ENCODE assay signal across 1 cellular context in the genomic region with DNA sequence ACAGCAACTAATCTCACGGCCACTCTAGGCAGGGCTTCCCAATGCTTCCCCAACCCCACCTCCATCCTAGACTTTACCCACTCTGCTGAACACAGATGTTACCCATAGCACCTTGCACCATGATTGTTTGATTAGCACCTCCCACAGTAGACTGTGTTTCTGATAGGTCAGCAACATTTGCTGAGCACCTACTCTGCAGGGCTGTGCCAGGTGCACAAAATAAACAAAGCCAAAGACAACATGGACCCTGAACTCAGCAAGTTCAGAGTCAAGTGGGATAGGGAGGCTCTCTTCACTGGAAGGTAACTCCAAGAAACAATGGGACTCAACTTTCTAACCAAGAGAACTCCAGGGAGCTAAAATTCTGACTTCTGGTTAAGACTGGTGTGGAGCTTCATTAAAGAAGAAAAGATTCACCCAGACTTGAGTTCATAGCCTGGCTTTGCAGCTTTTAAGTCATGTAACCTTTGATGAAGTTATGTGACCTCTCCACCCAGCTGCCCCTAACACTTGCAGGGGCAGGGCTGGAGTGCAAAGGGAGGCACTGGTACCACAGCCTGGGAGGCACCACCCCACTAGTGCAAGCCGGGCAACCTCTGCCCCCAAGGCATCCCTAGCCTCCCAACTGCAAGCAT.
A peak's percentile ranks its signal among the peaks of the same experiment; 100 is the strongest.
TF ChIP-seq lines count a peak whose summit lies in the region.

No MANE protein-coding gene starts in this region.

TF ChIP-seq in HepG2, 621 proteins besides CTCF, POLR2A, EP300 and RAD21 (continued from another document and continues in another):
- TF ChIP-seq ZNF362 (CRISPR knock-in tag; IDR thresholded peaks at IDR 0.05; ENCODE audit: borderline replicate concordance) (peak; percentile 58; the same call in 1 of the 2 replicates), XRCC5 (optimal IDR thresholded peaks at IDR 0.05; ENCODE audit: low read length) (no peak), ZNF644 (CRISPR knock-in tag; IDR thresholded peaks at IDR 0.05; ENCODE audit: low read depth) (peak; percentile 97), ZNF441 (CRISPR knock-in tag; IDR thresholded peaks at IDR 0.05; ENCODE audit: borderline replicate concordance) (peak; percentile 70; the same call in 1 of the 2 replicates), ZSCAN31 (CRISPR knock-in tag; IDR thresholded peaks at IDR 0.05; ENCODE audit: low read depth) (peak; percentile 86; the same call in 1 of the 2 replicates), SP5 (CRISPR knock-in tag; IDR thresholded peaks at IDR 0.05; ENCODE audit: borderline replicate concordance, low read depth) (peak; percentile 81), ZNF281 (CRISPR knock-in tag; IDR thresholded peaks at IDR 0.05; ENCODE audit: borderline replicate concordance) (peak; percentile 69; the same call in 1 of the 2 replicates), ZBTB20 (CRISPR knock-in tag; IDR thresholded peaks at IDR 0.05; ENCODE audit: borderline replicate concordance, low read depth) (peak; percentile 64; the same call in 1 of the 2 replicates), GMEB2 (CRISPR knock-in tag; IDR thresholded peaks at IDR 0.05; ENCODE audit: low read depth) (no peak), TARDBP (CRISPR knock-in tag; IDR thresholded peaks at IDR 0.05) (peak; percentile 87), KLF15 (CRISPR knock-in tag; IDR thresholded peaks at IDR 0.05; ENCODE audit: borderline replicate concordance) (peak; percentile 95; the same call in 1 of the 2 replicates), DPF2 (CRISPR knock-in tag; IDR thresholded peaks at IDR 0.05; ENCODE audit: borderline replicate concordance, low read depth) (peak; percentile 83), ZNF615 (CRISPR knock-in tag; IDR thresholded peaks at IDR 0.05; ENCODE audit: borderline replicate concordance) (peak; percentile 43; the same call in 1 of the 2 replicates), THAP9 (CRISPR knock-in tag; IDR thresholded peaks at IDR 0.05; ENCODE audit: borderline replicate concordance) (no peak), PTBP1 (IDR thresholded peaks at IDR 0.05; ENCODE audit: low read depth, low read length, poor library complexity, severe bottlenecking) (no peak), MAZ (IDR thresholded peaks at IDR 0.05; ENCODE audit: borderline replicate concordance, low read depth, low read length) (no peak), MAZ (CRISPR knock-in tag; IDR thresholded peaks at IDR 0.05; ENCODE audit: low read depth) (peak; percentile 75; the same call in 1 of the 2 replicates), SIX4 (CRISPR knock-in tag; IDR thresholded peaks at IDR 0.05) (peak; percentile 31; the same call in 1 of the 2 replicates), ZNF136 (CRISPR knock-in tag; IDR thresholded peaks at IDR 0.05; ENCODE audit: low read depth) (no peak), BRD4 (CRISPR knock-in tag; IDR thresholded peaks at IDR 0.05) (no peak), EHMT2 (IDR thresholded peaks at IDR 0.05; ENCODE audit: borderline replicate concordance, low read depth, low read length) (peak; percentile 60; the same call in 1 of the 2 replicates), ZBTB43 (CRISPR knock-in tag; conservative IDR thresholded peaks at IDR 0.05) (peak; percentile 78; the same call in 1 of the 2 replicates), RXRB (CRISPR knock-in tag; IDR thresholded peaks at IDR 0.05; ENCODE audit: borderline replicate concordance) (peak; percentile 90), MTF2 (CRISPR knock-in tag; IDR thresholded peaks at IDR 0.05; ENCODE audit: borderline replicate concordance) (0 out of 2 replicates have a peak, but pooled peaks have one; percentile 55), KDM1A (CRISPR knock-in tag; IDR thresholded peaks at IDR 0.05) (peak; percentile 62; the same call in 1 of the 2 replicates), MBD4 (IDR thresholded peaks at IDR 0.05; ENCODE audit: borderline replicate concordance, low read length) (peak; percentile 38; the same call in 1 of the 2 replicates), YY1 (IDR thresholded peaks at IDR 0.05; ENCODE audit: insufficient read depth, insufficient replicate concordance, low read depth, low read length) (peak; percentile 25), ZSCAN9 (CRISPR knock-in tag; IDR thresholded peaks at IDR 0.05; ENCODE audit: borderline replicate concordance) (peak; percentile 71; the same call in 1 of the 2 replicates), ZNF574 (CRISPR knock-in tag; IDR thresholded peaks at IDR 0.05) (peak; percentile 87), ZNF598 (CRISPR knock-in tag; IDR thresholded peaks at IDR 0.05; ENCODE audit: borderline replicate concordance) (peak; percentile 32; the same call in 1 of the 2 replicates), WIZ (CRISPR knock-in tag; IDR thresholded peaks at IDR 0.05) (peak; percentile 94)
- TF ChIP-seq, protein P1, sequence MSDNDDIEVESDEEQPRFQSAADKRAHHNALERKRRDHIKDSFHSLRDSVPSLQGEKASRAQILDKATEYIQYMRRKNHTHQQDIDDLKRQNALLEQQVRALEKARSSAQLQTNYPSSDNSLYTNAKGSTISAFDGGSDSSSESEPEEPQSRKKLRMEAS (IDR thresholded peaks at IDR 0.05), result peak; percentile 74
- TF ChIP-seq, protein P2, sequence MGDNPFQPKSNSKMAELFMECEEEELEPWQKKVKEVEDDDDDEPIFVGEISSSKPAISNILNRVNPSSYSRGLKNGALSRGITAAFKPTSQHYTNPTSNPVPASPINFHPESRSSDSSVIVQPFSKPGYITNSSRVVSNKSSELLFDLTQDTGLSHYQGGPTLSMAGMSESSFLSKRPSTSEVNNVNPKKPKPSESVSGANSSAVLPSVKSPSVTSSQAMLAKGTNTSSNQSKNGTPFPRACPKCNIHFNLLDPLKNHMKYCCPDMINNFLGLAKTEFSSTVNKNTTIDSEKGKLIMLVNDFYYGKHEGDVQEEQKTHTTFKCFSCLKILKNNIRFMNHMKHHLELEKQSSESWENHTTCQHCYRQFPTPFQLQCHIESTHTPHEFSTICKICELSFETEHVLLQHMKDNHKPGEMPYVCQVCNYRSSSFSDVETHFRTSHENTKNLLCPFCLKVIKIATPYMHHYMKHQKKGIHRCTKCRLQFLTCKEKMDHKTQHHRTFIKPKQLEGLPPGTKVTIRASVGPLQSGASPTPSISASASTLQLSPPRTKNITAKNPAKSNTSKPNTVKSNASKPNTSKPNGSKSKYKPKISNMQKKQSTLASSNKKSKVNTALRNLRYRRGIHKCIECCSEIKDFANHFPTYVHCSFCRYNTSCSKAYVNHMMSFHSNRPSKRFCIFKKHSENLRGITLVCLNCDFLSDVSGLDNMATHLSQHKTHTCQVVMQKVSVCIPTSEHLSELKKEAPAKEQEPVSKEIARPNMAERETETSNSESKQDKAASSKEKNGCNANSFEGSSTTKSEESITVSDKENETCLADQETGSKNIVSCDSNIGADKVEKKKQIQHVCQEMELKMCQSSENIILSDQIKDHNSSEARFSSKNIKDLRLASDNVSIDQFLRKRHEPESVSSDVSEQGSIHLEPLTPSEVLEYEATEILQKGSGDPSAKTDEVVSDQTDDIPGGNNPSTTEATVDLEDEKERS (CRISPR knock-in tag; IDR thresholded peaks at IDR 0.05), result peak; percentile 92; the same call in 1 of the 2 replicates
- TF ChIP-seq, protein P3, sequence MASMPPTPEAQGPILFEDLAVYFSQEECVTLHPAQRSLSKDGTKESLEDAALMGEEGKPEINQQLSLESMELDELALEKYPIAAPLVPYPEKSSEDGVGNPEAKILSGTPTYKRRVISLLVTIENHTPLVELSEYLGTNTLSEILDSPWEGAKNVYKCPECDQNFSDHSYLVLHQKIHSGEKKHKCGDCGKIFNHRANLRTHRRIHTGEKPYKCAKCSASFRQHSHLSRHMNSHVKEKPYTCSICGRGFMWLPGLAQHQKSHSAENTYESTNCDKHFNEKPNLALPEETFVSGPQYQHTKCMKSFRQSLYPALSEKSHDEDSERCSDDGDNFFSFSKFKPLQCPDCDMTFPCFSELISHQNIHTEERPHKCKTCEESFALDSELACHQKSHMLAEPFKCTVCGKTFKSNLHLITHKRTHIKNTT (CRISPR knock-in tag; IDR thresholded peaks at IDR 0.05), result no peak
- TF ChIP-seq, protein P4, sequence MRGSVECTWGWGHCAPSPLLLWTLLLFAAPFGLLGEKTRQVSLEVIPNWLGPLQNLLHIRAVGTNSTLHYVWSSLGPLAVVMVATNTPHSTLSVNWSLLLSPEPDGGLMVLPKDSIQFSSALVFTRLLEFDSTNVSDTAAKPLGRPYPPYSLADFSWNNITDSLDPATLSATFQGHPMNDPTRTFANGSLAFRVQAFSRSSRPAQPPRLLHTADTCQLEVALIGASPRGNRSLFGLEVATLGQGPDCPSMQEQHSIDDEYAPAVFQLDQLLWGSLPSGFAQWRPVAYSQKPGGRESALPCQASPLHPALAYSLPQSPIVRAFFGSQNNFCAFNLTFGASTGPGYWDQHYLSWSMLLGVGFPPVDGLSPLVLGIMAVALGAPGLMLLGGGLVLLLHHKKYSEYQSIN (CRISPR knock-in tag; IDR thresholded peaks at IDR 0.05; ENCODE audit: borderline replicate concordance), result no peak
